Comparison of ENCODE assay signal across 8 cellular contexts in the genomic region with DNA sequence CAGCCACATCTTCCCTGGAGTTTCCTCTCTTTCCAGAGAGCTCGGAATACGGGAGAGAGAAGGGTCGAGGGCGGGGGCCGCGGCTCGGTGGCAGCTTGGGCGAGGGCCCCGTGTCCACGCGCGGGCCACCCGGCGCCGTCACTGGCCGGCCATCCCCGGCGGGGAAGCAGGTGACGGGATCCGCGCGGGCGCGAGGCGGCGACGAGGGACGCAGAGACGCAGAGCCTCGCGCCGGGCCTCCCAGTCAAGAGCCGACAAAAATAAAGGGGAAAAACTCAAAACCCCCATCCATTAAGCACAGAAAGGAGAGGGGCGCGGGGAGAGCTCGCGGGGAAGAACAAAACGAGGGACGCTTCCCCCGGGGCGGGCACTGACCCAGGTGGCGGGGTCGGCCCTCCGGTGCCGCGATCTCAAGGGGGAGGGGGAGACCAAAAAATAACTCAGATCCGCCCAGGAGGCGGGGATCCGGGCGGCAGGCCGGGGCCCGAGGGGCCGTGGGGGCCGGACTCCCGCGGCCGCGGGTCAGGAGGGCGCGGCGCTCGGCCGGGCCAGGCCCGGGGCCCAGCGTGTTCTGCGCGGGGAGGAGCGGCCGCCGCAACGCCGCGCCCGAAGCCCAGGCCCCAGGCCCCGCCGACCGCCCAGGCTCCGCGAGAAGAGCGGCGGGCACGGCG. TPM values are rescaled to one million over a fixed set of nuclear protein-coding genes. Genes with fewer than 3 reads are reported as not detected.
DNase-seq lines count a peak whose midpoint lies in the region; ATAC-seq, FAIRE-seq and TF ChIP-seq lines count a peak whose summit lies in the region.

No MANE protein-coding gene starts in this region.

- DNase-seq in Caco-2 (peak; percentile 53 to 77), GM20000 (ENCODE audit: low spot score) (peak; percentile 85), K562 (ENCODE audit: extremely low read depth in 1 of 4, low spot score in 3 of 4) (peak; percentile 63 to 77 (median 70)), iPS-NIHi7 (ENCODE audit: extremely low spot score) (peak; percentile 68), spleen (peak; percentile 93), superior temporal gyrus (ENCODE audit: extremely low spot score) (no peak)
- peak; percentile 57 for DNase-seq in T-helper 2 cell treated with Interferon-gamma antibody and Interleukin-4, amounts not matched to agents 5 μg/mL and 100 μg/mL, for 36 hours (ENCODE audit: low spot score)

- CTCF ChIA-PET in Caco-2 (lab: Charles Lee) = interaction anchor here (0.6 kb wide), 1 partner anchor 83 kb away, joined by 5 read pairs; no protein-coding TSS in a partner anchor
- CTCF ChIA-PET in K562 (lab: Yijun Ruan, JAX; ENCODE audit: low intra/inter-chr PET ratio) = interaction anchor here (0.6 kb wide), 1 partner anchor 145 kb away, joined by 3 read pairs; no protein-coding TSS in a partner anchor

- H3K27ac Mint-ChIP-seq in Caco-2 (ENCODE audit: unreplicated experiment) = peak overlapping the region; percentile 97
- H3K27ac Mint-ChIP-seq in T-helper 2 cell treated with Interferon-gamma antibody and Interleukin-4, amounts not matched to agents 5 μg/mL and 100 μg/mL, for 36 hours = peak overlapping the region; percentile 99

- no peak for TF ChIP-seq CTCF in Caco-2 (IDR thresholded peaks at IDR 0.05; ENCODE audit: insufficient read depth in 1 of 2, low read depth in 1 of 2, low read length in 1 of 2, severe bottlenecking in 1 of 2, unreplicated experiment in 1 of 2)
- no peak for TF ChIP-seq CTCF in GM20000 (IDR thresholded peaks at IDR 0.05; ENCODE audit: extremely low read depth, missing control alignments)
- no peak for TF ChIP-seq CTCF in K562 (IDR thresholded peaks at IDR 0.05 in 2 of 3, conservative IDR thresholded peaks at IDR 0.05 in 1 of 3; ENCODE audit: insufficient read depth in 2 of 3, low read depth in 1 of 3, low read length in 3 of 3)
- TF ChIP-seq CTCF in spleen (IDR thresholded peaks at IDR 0.05 in 8 of 11, conservative IDR thresholded peaks at IDR 0.05 in 3 of 11) = no peak

- BruUV-seq in Caco-2 (replicated peaks; lab: Mats Ljungman, UMichigan) (no TSS peak), K562 (replicated peaks; lab: Mats Ljungman, UMichigan) (no TSS peak)

- intact Hi-C loops in Caco-2 (cut with micrococcal nuclease; ENCODE audit: unreplicated experiment) = loop anchor here (1.0 to 10.0 kb wide), 5 partner anchors 48 to 228 kb away; a partner anchor contains a TSS
- intact Hi-C loops in K562 (cut with micrococcal nuclease) = loop anchor here (5.0 kb wide), 2 partner anchors 56 to 181 kb away; a partner anchor contains a TSS
- intact Hi-C loops in spleen (cut with DNase I; ENCODE audit: low total_unique reads) = loop anchor here (5.0 kb wide), 1 partner anchor 61 kb away; a partner anchor contains a TSS

- H3K9me3 ChIP-seq in Caco-2 (no peaks in the 10 kb centered on the region), K562 (replicated peaks; ENCODE audit: control insufficient read depth, insufficient read depth, low read depth, low read length) (no peaks in the 10 kb centered on the region), spleen (no peaks in the 10 kb centered on the region)

- no peaks in the 10 kb centered on the region for H3K9me1 ChIP-seq in K562 (ENCODE audit: control insufficient read depth, insufficient read depth, low read length)

- no peak for TF ChIP-seq RAD21 in K562 (CRISPR knock-in tag; conservative IDR thresholded peaks at IDR 0.05 in 1 of 2, IDR thresholded peaks at IDR 0.05 in 1 of 2)

- peak overlapping the region; percentile 73 to 95 for H3K9ac ChIP-seq in K562 (ENCODE audit: insufficient read depth in 1 of 2, low read depth in 2 of 2, low read length in 2 of 2)

- H3K79me2 ChIP-seq in K562 (ENCODE audit: control insufficient read depth, insufficient read depth, low read length) = peaks cover 28% of the 10 kb centered on the region

- H3K4me3 Mint-ChIP-seq in Caco-2 (ENCODE audit: unreplicated experiment) = peak overlapping the region; percentile 95
- H3K4me3 Mint-ChIP-seq in T-helper 2 cell treated with Interferon-gamma antibody and Interleukin-4, amounts not matched to agents 5 μg/mL and 100 μg/mL, for 36 hours = peak overlapping the region; percentile 94

- no peaks in the 10 kb centered on the region for H3K36me3 ChIP-seq in Caco-2 (ENCODE audit: control insufficient read depth, insufficient read depth, low read length)
- peaks cover 9% of the 10 kb centered on the region; the same call in 1 of the 3 replicates for H3K36me3 ChIP-seq in K562 (ENCODE audit: control insufficient read depth, insufficient read depth, low read length)
- H3K36me3 ChIP-seq in spleen = peaks cover 0 to 23% (median 12%) of the 10 kb centered on the region in 6 donors

- POLR2A ChIA-PET in Caco-2 (lab: Charles Lee) (interaction anchor here (0.6 to 2.2 kb wide), 5 partner anchors 9 to 227 kb away, joined by 3 to 8 read pairs (median 5); a partner anchor contains a TSS), K562 (lab: Yijun Ruan, JAX) (interaction anchor here (0.6 to 1.7 kb wide), 5 partner anchors 9 to 182 kb away, joined by 3 to 8 read pairs (median 5); a partner anchor contains a TSS)

- WGBS in K562 (ENCODE audit: insufficient coverage, low coverage, missing lambda C conversion rate) = under 1% methylated on average over 29 of the region's 83 CpGs
- WGBS in spleen, 5 donors = 0 to 1% (median 1%) methylated on average over 50 to 83 of the region's 83 CpGs

- no peaks in the 10 kb centered on the region for H3K9me3 Mint-ChIP-seq in Caco-2 (ENCODE audit: unreplicated experiment)
- no peaks in the 10 kb centered on the region for H3K9me3 Mint-ChIP-seq in T-helper 2 cell treated with Interferon-gamma antibody and Interleukin-4, amounts not matched to agents 5 μg/mL and 100 μg/mL, for 36 hours

- peaks cover 11% of the 10 kb centered on the region for H3K4me1 ChIP-seq in Caco-2
- H3K4me1 ChIP-seq in K562 (replicated peaks in 1 of 2; ENCODE audit: control insufficient read depth in 2 of 2, insufficient read depth in 2 of 2, low read length in 2 of 2) = peaks cover 4 to 13% of the 10 kb centered on the region in 2 experiments; a peak in 4 of 5 replicates
- H3K4me1 ChIP-seq in spleen = peaks cover 14 to 55% (median 39%) of the 10 kb centered on the region in 6 donors

- peak overlapping the region; percentile 91 for H3K4me2 ChIP-seq in K562 (ENCODE audit: insufficient read depth, low read length)

- peaks cover 24% of the 10 kb centered on the region for H3K36me3 Mint-ChIP-seq in Caco-2 (ENCODE audit: insufficient read depth, unreplicated experiment)
- peaks cover 21% of the 10 kb centered on the region for H3K36me3 Mint-ChIP-seq in T-helper 2 cell treated with Interferon-gamma antibody and Interleukin-4, amounts not matched to agents 5 μg/mL and 100 μg/mL, for 36 hours (ENCODE audit: low read depth)

- peak overlapping the region; percentile 85 for H3K27ac ChIP-seq in K562 (ENCODE audit: extremely low read depth, low read depth, low read length)
- peak overlapping the region; percentile 98 to 100 (median 100) for H3K27ac ChIP-seq in spleen

- no peak for TF ChIP-seq EP300 in K562 (IDR thresholded peaks at IDR 0.05; ENCODE audit: low read length)

- H4K20me1 ChIP-seq in K562 (replicated peaks; ENCODE audit: control insufficient read depth, insufficient read depth, low read length) = peaks cover 6% of the 10 kb centered on the region; the same call in 1 of the 2 replicates

- no peak for FAIRE-seq in K562 (lab: Jason Lieb, UNC)

- H3K27me3 Mint-ChIP-seq in Caco-2 (ENCODE audit: insufficient read depth, unreplicated experiment) = no peaks in the 10 kb centered on the region
- peaks cover 14% of the 10 kb centered on the region for H3K27me3 Mint-ChIP-seq in T-helper 2 cell treated with Interferon-gamma antibody and Interleukin-4, amounts not matched to agents 5 μg/mL and 100 μg/mL, for 36 hours (ENCODE audit: low read depth)

- H3K4me1 Mint-ChIP-seq in Caco-2 (ENCODE audit: low read depth, unreplicated experiment) = peaks cover 15% of the 10 kb centered on the region
- peaks cover 23% of the 10 kb centered on the region for H3K4me1 Mint-ChIP-seq in T-helper 2 cell treated with Interferon-gamma antibody and Interleukin-4, amounts not matched to agents 5 μg/mL and 100 μg/mL, for 36 hours (ENCODE audit: low read depth)

- no peak for TF ChIP-seq POLR2A in K562 (conservative IDR thresholded peaks at IDR 0.05)
- TF ChIP-seq POLR2A in spleen (IDR thresholded peaks at IDR 0.05) = no peak

- ATAC-seq in HG03571 (IDR thresholded peaks at IDR 0.05; ENCODE audit: unreplicated experiment) = peak; percentile 46
- ATAC-seq in K562 = peak; percentile 55

- H3K27me3 ChIP-seq in Caco-2 (replicated peaks; ENCODE audit: control insufficient read depth, insufficient read depth, low read length) (no peaks in the 10 kb centered on the region), K562 (ENCODE audit: control insufficient read depth in 2 of 2, insufficient read depth in 2 of 2, low read length in 2 of 2) (no peaks in the 10 kb centered on the region), spleen (replicated peaks in 1 of 7) (no peaks in the 10 kb centered on the region)

- peak overlapping the region; percentile 88 for H2AFZ ChIP-seq in K562 (ENCODE audit: low read depth, low read length)

- in situ Hi-C loops in K562 (cut with MboI) = no loop called here

- peak overlapping the region; percentile 89 for H3K4me3 ChIP-seq in Caco-2 (ENCODE audit: low read depth, low read length)
- H3K4me3 ChIP-seq in K562 = peak overlapping the region; percentile 61
- H3K4me3 ChIP-seq in spleen = peak overlapping the region; percentile 64 to 82 (median 68)

RNA-seq across cellular contexts. Expression of a gene that starts 0.7 kb away (rescaled TPM):
- total RNA-seq in Caco-2 (2022) = 20.0 and 21.8 TPM in 2 replicates
- total RNA-seq in K562 (2011; cell fraction: chromatin; rRNA removed; ENCODE audit: low replicate concordance) = 8.8 and 28.5 TPM in 2 replicates
- total RNA-seq in K562 (2011; cell fraction: nucleolus; rRNA removed) = 7.7 and 10.9 TPM in 2 replicates
- total RNA-seq in K562 (2011; cell fraction: nucleoplasm; rRNA removed) = 17.7 and 26.7 TPM in 2 replicates
- total RNA-seq in K562 (2014; rRNA removed) = 3.1 and 3.9 TPM in 2 replicates
- total RNA-seq in K562 (2014; rRNA removed; fragmentation: Illumina TruSeq; extraction: Trizol) = 4.7 and 5.6 TPM in 2 replicates
- total RNA-seq in K562 (2015; rRNA removed; fragmentation: Illumina TruSeq; extraction: Trizol) = 4.0 and 4.1 TPM in 2 replicates
- total RNA-seq in K562 (2021) = 5.7 and 6.8 TPM in 2 replicates
- polyA plus RNA-seq in K562 (2011; rRNA removed) = 3.0 and 5.7 TPM in 2 replicates
- polyA plus RNA-seq in K562 (2011; cell fraction: cytosol; rRNA removed) = 2.0 and 2.1 TPM in 2 replicates
- polyA plus RNA-seq in K562 (2011; cell fraction: nucleus; rRNA removed) = 4.6 and 5.2 TPM in 2 replicates
- 3.8 and 6.1 TPM in 2 replicates for polyA plus RNA-seq in K562 (2012)
- polyA plus RNA-seq in K562 (2014; fragmentation: Illumina TruSeq; extraction: Trizol) = 5.2 and 5.7 TPM in 2 replicates
- 1 to 10 TPM; 1.2 to 1.4 TPM for polyA plus RNA-seq in K562 (2014; fragmentation: Nextera tagmentation; extraction: Ambion mirVana)
- polyA plus RNA-seq in K562 (2014; rRNA removed) = 3.3 and 4.6 TPM in 2 replicates
- polyA minus RNA-seq in K562 (2011; rRNA and poly(A)+ RNA removed) = 8.0 and 10.5 TPM in 2 replicates
- 1.4 and 3.1 TPM in 2 replicates for polyA minus RNA-seq in K562 (2011; cell fraction: cytosol; rRNA and poly(A)+ RNA removed)
- 11.6 and 13.6 TPM in 2 replicates for polyA minus RNA-seq in K562 (2011; cell fraction: nucleus; rRNA and poly(A)+ RNA removed)
- total RNA-seq in spleen = 10 to 100 TPM; 18.3 to 34.7 (median 28.3) TPM
- 1 to 10 TPM; 9.1 to 9.4 (median 9.3) TPM for polyA plus RNA-seq in spleen

RNA-seq across cellular contexts. Expression of a gene that starts 59.8 kb away (rescaled TPM):
- 93.3 and 93.5 TPM in 2 replicates for total RNA-seq in Caco-2 (2022)
- 9.9 and 28.2 TPM in 2 replicates for total RNA-seq in K562 (2011; cell fraction: chromatin; rRNA removed; ENCODE audit: low replicate concordance)
- 5.9 and 8.0 TPM in 2 replicates for total RNA-seq in K562 (2011; cell fraction: nucleolus; rRNA removed)
- 13.9 and 25.6 TPM in 2 replicates for total RNA-seq in K562 (2011; cell fraction: nucleoplasm; rRNA removed)
- 26.2 and 27.3 TPM in 2 replicates for total RNA-seq in K562 (2014; rRNA removed)
- total RNA-seq in K562 (2014; rRNA removed; fragmentation: Illumina TruSeq; extraction: Trizol) = 31.7 and 37.1 TPM in 2 replicates
- 38.8 and 40.3 TPM in 2 replicates for total RNA-seq in K562 (2015; rRNA removed; fragmentation: Illumina TruSeq; extraction: Trizol)
- total RNA-seq in K562 (2021) = 31.1 and 37.7 TPM in 2 replicates
- 22.5 and 42.8 TPM in 2 replicates for polyA plus RNA-seq in K562 (2011; rRNA removed)
- polyA plus RNA-seq in K562 (2011; cell fraction: cytosol; rRNA removed) = 13.2 and 18.0 TPM in 2 replicates
- polyA plus RNA-seq in K562 (2011; cell fraction: nucleus; rRNA removed) = 6.0 and 9.3 TPM in 2 replicates
- polyA plus RNA-seq in K562 (2012) = 33.4 and 54.2 TPM in 2 replicates
- polyA plus RNA-seq in K562 (2014; fragmentation: Illumina TruSeq; extraction: Trizol) = 49.7 and 52.5 TPM in 2 replicates
- 10 to 100 TPM; 20.6 to 26.3 TPM for polyA plus RNA-seq in K562 (2014; fragmentation: Nextera tagmentation; extraction: Ambion mirVana)
- polyA plus RNA-seq in K562 (2014; rRNA removed) = 21.8 and 23.2 TPM in 2 replicates
- polyA minus RNA-seq in K562 (2011; rRNA and poly(A)+ RNA removed) = 35.9 and 37.7 TPM in 2 replicates
- 9.6 and 10.2 TPM in 2 replicates for polyA minus RNA-seq in K562 (2011; cell fraction: cytosol; rRNA and poly(A)+ RNA removed)
- polyA minus RNA-seq in K562 (2011; cell fraction: nucleus; rRNA and poly(A)+ RNA removed) = 6.1 and 8.0 TPM in 2 replicates
- 100 to 1,000 TPM in 3 of 7 donors, 10 to 100 TPM in 4; 68.2 to 125 (median 90.1) TPM for total RNA-seq in spleen
- 10 to 100 TPM; 33.6 to 54.0 (median 51.0) TPM for polyA plus RNA-seq in spleen
